Comparison of ENCODE assay signal across 16 cellular contexts in the genomic region with DNA sequence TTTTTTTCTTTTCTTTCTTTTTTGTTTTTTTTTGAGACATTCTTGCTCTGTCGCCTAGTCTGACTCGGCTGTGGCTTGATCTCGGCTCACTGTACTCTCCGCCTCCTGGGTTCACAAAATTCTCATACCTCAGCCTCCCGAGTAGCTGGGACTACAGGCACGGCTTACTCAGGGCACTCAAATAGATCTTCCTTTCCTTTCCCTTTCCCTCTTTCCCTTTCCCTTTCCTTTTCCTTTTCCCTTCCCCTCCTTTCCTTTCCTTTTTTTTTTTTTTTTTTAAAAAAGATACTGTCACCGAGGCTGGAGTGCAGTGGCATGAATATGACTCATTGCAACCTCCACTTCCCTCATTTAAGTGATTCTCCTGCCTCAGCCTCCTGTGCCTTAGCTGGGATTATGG.
"Had no signal": no experiment of that assay in that cellular context is flagged by ENCODE, and none has a peak within 500 bp of the region (broad histone marks: within the 10 kb centered on the region; RNA-seq: fewer than 3 reads in every experiment).

No MANE protein-coding gene starts in this region.

- H3K27me3 ChIP-seq: hepatocyte, ovary, tibial nerve, vagina had no signal

- H3K27me3 Mint-ChIP-seq: activated CD4-positive, alpha-beta memory T cell treated with anti-CD3 and anti-CD28 coated beads for 36 hours; activated naive CD8-positive, alpha-beta T cell treated with anti-CD3 and anti-CD28 coated beads, Interleukin-2, amount 10 ng/mL, durations not matched to agents 7 days and 5 days had no signal

- H3K27ac Mint-ChIP-seq: activated CD4-positive, alpha-beta memory T cell treated with anti-CD3 and anti-CD28 coated beads for 36 hours; activated naive CD8-positive, alpha-beta T cell treated with anti-CD3 and anti-CD28 coated beads, Interleukin-2, amount 10 ng/mL, durations not matched to agents 7 days and 5 days; activated T-helper 2 cell treated with anti-CD3 and anti-CD28 coated beads, Interferon-gamma antibody, Interleukin-2, Interleukin-4, amounts not matched to agents 10 μg/mL and 5 μg/mL and 100 μg/mL, durations not matched to agents 14 hours and 24 hours and 36 hours; T-helper 2 cell treated with Interferon-gamma antibody and Interleukin-4, amounts not matched to agents 5 μg/mL and 100 μg/mL, for 36 hours had no signal

- H3K36me3 ChIP-seq: ovary, vagina had no signal

- H3K9me3 Mint-ChIP-seq: activated CD4-positive, alpha-beta memory T cell treated with anti-CD3 and anti-CD28 coated beads for 36 hours; activated naive CD8-positive, alpha-beta T cell treated with anti-CD3 and anti-CD28 coated beads, Interleukin-2, amount 10 ng/mL, durations not matched to agents 7 days and 5 days; activated T-helper 2 cell treated with anti-CD3 and anti-CD28 coated beads, Interferon-gamma antibody, Interleukin-2, Interleukin-4, amounts not matched to agents 10 μg/mL and 5 μg/mL and 100 μg/mL, durations not matched to agents 14 hours and 24 hours and 36 hours; T-helper 2 cell treated with Interferon-gamma antibody and Interleukin-4, amounts not matched to agents 5 μg/mL and 100 μg/mL, for 36 hours had no signal

- H3K27ac ChIP-seq: epithelial cell of prostate, hepatocyte, ovary, tibial nerve, vagina had no signal

- H3K9me3 ChIP-seq: ovary, tibial nerve, vagina had no signal

- H3K4me3 ChIP-seq: coronary artery, hepatocyte, ovary, tibial nerve, vagina had no signal

- DNase-seq: activated CD4-positive, alpha-beta memory T cell treated with anti-CD3 and anti-CD28 coated beads for 36 hours; activated CD4-positive, alpha-beta T cell treated with anti-CD3 and anti-CD28 coated beads for 1 hour; activated naive CD8-positive, alpha-beta T cell treated with anti-CD3 and anti-CD28 coated beads, Interleukin-2, amount 10 ng/mL, durations not matched to agents 7 days and 5 days; aorta; effector CD8-positive, alpha-beta T cell; mesendoderm; ovary; stimulated activated CD4-positive, alpha-beta T cell treated with anti-CD3 and anti-CD28 coated beads, Interleukin-15, amount 100 ng/mL, for 24 hours; stimulated activated CD4-positive, alpha-beta T cell treated with anti-CD3 and anti-CD28 coated beads, Interleukin-4, amount 100 ng/mL, for 24 hours had no signal

- H3K4me3 Mint-ChIP-seq: activated CD4-positive, alpha-beta memory T cell treated with anti-CD3 and anti-CD28 coated beads for 36 hours; activated naive CD8-positive, alpha-beta T cell treated with anti-CD3 and anti-CD28 coated beads, Interleukin-2, amount 10 ng/mL, durations not matched to agents 7 days and 5 days; T-helper 2 cell treated with Interferon-gamma antibody and Interleukin-4, amounts not matched to agents 5 μg/mL and 100 μg/mL, for 36 hours had no signal
